11 cellular contexts compared by ENCODE assay signal in genomic region chr5:142095035-142095434, GRCh38. TPM values are rescaled to one million over a fixed set of nuclear protein-coding genes. Genes with fewer than 3 reads are reported as not detected.
DNase-seq lines count a peak whose midpoint lies in the region; ATAC-seq, FAIRE-seq and TF ChIP-seq lines count a peak whose summit lies in the region.
"Had no signal": no experiment of that assay in that cellular context is flagged by ENCODE, and none has a peak within 500 bp of the region (broad histone marks: within the 10 kb centered on the region; RNA-seq: fewer than 3 reads in every experiment).

No MANE protein-coding gene starts in this region.

- H3K36me3 Mint-ChIP-seq in activated T-helper 1 cell treated with anti-CD3 and anti-CD28 coated beads, Interleukin-12 subunit alpha, Interleukin-12 subunit beta, Interleukin-2, Interleukin-4 antibody, amounts not matched to agents 30 ng/mL and 10 ng/mL and 1 ng/mL, durations not matched to agents 14 hours and 24 hours and 36 hours (ENCODE audit: low read depth): no peaks in the 10 kb centered on the region
- H3K36me3 Mint-ChIP-seq in nephron progenitor cell (ENCODE audit: low read depth): no peaks in the 10 kb centered on the region
- no peaks in the 10 kb centered on the region for H3K36me3 Mint-ChIP-seq in stimulated activated memory B cell treated with anti-CD40 and anti-IgM and Interleukin-4, amounts not matched to agents 10 μg/mL and 1 μg/mL and 100 μg/mL, for 72 hours
- H3K36me3 Mint-ChIP-seq: memory B cell had no signal

- peak; percentile 51 for ATAC-seq in stimulated activated memory B cell treated with anti-CD40 and anti-IgM and Interleukin-4, amounts not matched to agents 10 μg/mL and 1 μg/mL and 100 μg/mL, for 72 hours
- ATAC-seq in GM21723 (IDR thresholded peaks at IDR 0.05; ENCODE audit: unreplicated experiment): no peak
- ATAC-seq in GM19328 (IDR thresholded peaks at IDR 0.05; ENCODE audit: unreplicated experiment): no peak
- ATAC-seq: Panc1 had no signal

- no peak for FAIRE-seq in frontal cortex (lab: Jason Lieb, UNC)
- FAIRE-seq: GM19239 had no signal

- no peaks in the 10 kb centered on the region for H3K27me3 Mint-ChIP-seq in activated T-helper 1 cell treated with anti-CD3 and anti-CD28 coated beads, Interleukin-12 subunit alpha, Interleukin-12 subunit beta, Interleukin-2, Interleukin-4 antibody, amounts not matched to agents 30 ng/mL and 10 ng/mL and 1 ng/mL, durations not matched to agents 14 hours and 24 hours and 36 hours (ENCODE audit: insufficient read depth)
- H3K27me3 Mint-ChIP-seq in nephron progenitor cell (ENCODE audit: low read depth, poor library complexity): no peaks in the 10 kb centered on the region
- H3K27me3 Mint-ChIP-seq in stimulated activated memory B cell treated with anti-CD40 and anti-IgM and Interleukin-4, amounts not matched to agents 10 μg/mL and 1 μg/mL and 100 μg/mL, for 72 hours: no peaks in the 10 kb centered on the region

- no peak for TF ChIP-seq CTCF in nephron progenitor cell (IDR thresholded peaks at IDR 0.05)

- peaks cover 56% of the 10 kb centered on the region for H3K4me1 Mint-ChIP-seq in activated T-helper 1 cell treated with anti-CD3 and anti-CD28 coated beads, Interleukin-12 subunit alpha, Interleukin-12 subunit beta, Interleukin-2, Interleukin-4 antibody, amounts not matched to agents 30 ng/mL and 10 ng/mL and 1 ng/mL, durations not matched to agents 14 hours and 24 hours and 36 hours (ENCODE audit: low read depth)
- peaks cover 27% of the 10 kb centered on the region for H3K4me1 Mint-ChIP-seq in nephron progenitor cell
- peaks cover 12% of the 10 kb centered on the region for H3K4me1 Mint-ChIP-seq in stimulated activated memory B cell treated with anti-CD40 and anti-IgM and Interleukin-4, amounts not matched to agents 10 μg/mL and 1 μg/mL and 100 μg/mL, for 72 hours

- intact Hi-C loops in activated T-helper 1 cell treated with anti-CD3 and anti-CD28 coated beads, Interleukin-12 subunit alpha, Interleukin-12 subunit beta, Interleukin-2, Interleukin-4 antibody, amounts not matched to agents 30 ng/mL and 10 ng/mL and 1 ng/mL, durations not matched to agents 14 hours and 24 hours and 36 hours (cut with micrococcal nuclease): loop anchor here (1.0 to 10.0 kb wide), 9 partner anchors 9 to 730 kb away; partner anchors contain the start of gene RNF14

- H3K9me3 Mint-ChIP-seq in activated T-helper 1 cell treated with anti-CD3 and anti-CD28 coated beads, Interleukin-12 subunit alpha, Interleukin-12 subunit beta, Interleukin-2, Interleukin-4 antibody, amounts not matched to agents 30 ng/mL and 10 ng/mL and 1 ng/mL, durations not matched to agents 14 hours and 24 hours and 36 hours: no peaks in the 10 kb centered on the region
- no peaks in the 10 kb centered on the region for H3K9me3 Mint-ChIP-seq in nephron progenitor cell
- H3K9me3 Mint-ChIP-seq in stimulated activated memory B cell treated with anti-CD40 and anti-IgM and Interleukin-4, amounts not matched to agents 10 μg/mL and 1 μg/mL and 100 μg/mL, for 72 hours: no peaks in the 10 kb centered on the region
- H3K9me3 Mint-ChIP-seq: memory B cell had no signal

- DNase-seq in T-helper 2 cell: peak in 3 of 5 experiments; percentile 7 to 57 (median 18)
- DNase-seq in activated T-helper 1 cell treated with anti-CD3 and anti-CD28 coated beads, Interleukin-12 subunit alpha, Interleukin-12 subunit beta, Interleukin-2, Interleukin-4 antibody, amounts not matched to agents 30 ng/mL and 10 ng/mL and 1 ng/mL, durations not matched to agents 14 hours and 24 hours and 36 hours (ENCODE audit: low spot score): peak; percentile 28
- no peak for DNase-seq in nephron progenitor cell
- no peak for DNase-seq in HuH-7 (ENCODE audit: low spot score)
- DNase-seq in frontal cortex (ENCODE audit: low spot score in 2 of 2): no peak

- peak overlapping the region; percentile 16 for H3K4me3 Mint-ChIP-seq in activated T-helper 1 cell treated with anti-CD3 and anti-CD28 coated beads, Interleukin-12 subunit alpha, Interleukin-12 subunit beta, Interleukin-2, Interleukin-4 antibody, amounts not matched to agents 30 ng/mL and 10 ng/mL and 1 ng/mL, durations not matched to agents 14 hours and 24 hours and 36 hours
- H3K4me3 Mint-ChIP-seq in nephron progenitor cell: no peak overlapping the region
- H3K4me3 Mint-ChIP-seq in stimulated activated memory B cell treated with anti-CD40 and anti-IgM and Interleukin-4, amounts not matched to agents 10 μg/mL and 1 μg/mL and 100 μg/mL, for 72 hours: no peak overlapping the region
- H3K4me3 Mint-ChIP-seq: memory B cell had no signal

- H3K27ac Mint-ChIP-seq in activated T-helper 1 cell treated with anti-CD3 and anti-CD28 coated beads, Interleukin-12 subunit alpha, Interleukin-12 subunit beta, Interleukin-2, Interleukin-4 antibody, amounts not matched to agents 30 ng/mL and 10 ng/mL and 1 ng/mL, durations not matched to agents 14 hours and 24 hours and 36 hours: peak overlapping the region; percentile 94
- peak overlapping the region; percentile 23 for H3K27ac Mint-ChIP-seq in nephron progenitor cell
- peak overlapping the region; percentile 44 for H3K27ac Mint-ChIP-seq in stimulated activated memory B cell treated with anti-CD40 and anti-IgM and Interleukin-4, amounts not matched to agents 10 μg/mL and 1 μg/mL and 100 μg/mL, for 72 hours
- H3K27ac Mint-ChIP-seq: memory B cell had no signal

RNA-seq across cellular contexts. Expression of gene NDFIP1, which starts 13.5 kb away (rescaled TPM):
- 119 and 129 TPM in 2 replicates for total RNA-seq in activated T-helper 1 cell treated with anti-CD3 and anti-CD28 coated beads, Interleukin-12 subunit alpha, Interleukin-12 subunit beta, Interleukin-2, Interleukin-4 antibody, amounts not matched to agents 30 ng/mL and 10 ng/mL and 1 ng/mL, durations not matched to agents 14 hours and 24 hours and 36 hours
- total RNA-seq in frontal cortex: 115 TPM

Comparison
In these comparisons a context has a peak if more than half of its experiments do, and no peak if none do; other contexts are left out.
1. DNase-seq: peak in T-helper 2 cell (3 of 5) and activated T-helper 1 cell treated with anti-CD3 and anti-CD28 coated beads, Interleukin-12 subunit alpha, Interleukin-12 subunit beta, Interleukin-2, Interleukin-4 antibody, amounts not matched to agents 30 ng/mL and 10 ng/mL and 1 ng/mL, durations not matched to agents 14 hours and 24 hours and 36 hours (single experiment); none in nephron progenitor cell (single experiment), HuH-7 (single experiment) and frontal cortex (0 of 2).
2. H3K27ac Mint-ChIP-seq: peak in every context shown above with its lines; median percentile 94 in activated T-helper 1 cell treated with anti-CD3 and anti-CD28 coated beads, Interleukin-12 subunit alpha, Interleukin-12 subunit beta, Interleukin-2, Interleukin-4 antibody, amounts not matched to agents 30 ng/mL and 10 ng/mL and 1 ng/mL, durations not matched to agents 14 hours and 24 hours and 36 hours; 44 in stimulated activated memory B cell treated with anti-CD40 and anti-IgM and Interleukin-4, amounts not matched to agents 10 μg/mL and 1 μg/mL and 100 μg/mL, for 72 hours; 23 in nephron progenitor cell.